In genomic region chr13:114042066-114042815, GRCh38 we compare ENCODE assay signal across 26 cellular contexts.
DNase-seq lines count a peak whose midpoint lies in the region; ATAC-seq, FAIRE-seq and TF ChIP-seq lines count a peak whose summit lies in the region.
"Had no signal": no experiment of that assay in that cellular context is flagged by ENCODE, and none has a peak within 500 bp of the region (broad histone marks: within the 10 kb centered on the region; RNA-seq: fewer than 3 reads in every experiment).

No MANE protein-coding gene starts in this region.

- H3K27ac ChIP-seq in left ventricle myocardium inferior (replicated peaks), result no peak overlapping the region
- H3K27ac ChIP-seq in WERI-Rb-1, result peak overlapping the region; percentile 45
- H3K27ac ChIP-seq: C4-2B, hepatocyte had no signal

- H3K27me3 ChIP-seq in left ventricle myocardium inferior (ENCODE audit: low read depth) (no peaks in the 10 kb centered on the region), WERI-Rb-1 (ENCODE audit: insufficient read depth, low read depth, severe bottlenecking) (no peaks in the 10 kb centered on the region)
- H3K27me3 ChIP-seq: hepatocyte, upper lobe of left lung had no signal

- H3K4me3 Mint-ChIP-seq in immature natural killer cell, result peak overlapping the region in 2 of 5 donors; percentile 21 to 30
- H3K4me3 Mint-ChIP-seq: activated B cell treated with CpG ODN at 0.5 μM for 24 hours had no signal

- peaks cover 30 to 56% (median 50%) of the 10 kb centered on the region in 3 donors for H3K27me3 Mint-ChIP-seq in immature natural killer cell (ENCODE audit: low read depth in 3 of 3)
- H3K27me3 Mint-ChIP-seq: activated B cell treated with CpG ODN at 0.5 μM for 24 hours had no signal

- H3K9me3 Mint-ChIP-seq in immature natural killer cell, result peaks cover 0 to 9% (median 0%) of the 10 kb centered on the region in 6 donors
- H3K9me3 Mint-ChIP-seq: activated B cell treated with CpG ODN at 0.5 μM for 24 hours had no signal

- peak overlapping the region; percentile 16 to 89 (median 68) for H3K27ac Mint-ChIP-seq in immature natural killer cell

- intact Hi-C loops in Right ventricle myocardium inferior (cut with DNase I) (no loop called here), left ventricle myocardium inferior (cut with micrococcal nuclease) (no loop called here)

- ATAC-seq in Right ventricle myocardium inferior (no peak), HG03097 (IDR thresholded peaks at IDR 0.05; ENCODE audit: low FRiP score, unreplicated experiment) (no peak)
- ATAC-seq: K562, SK-N-SH treated with all-trans-retinoic acid at 6 μM for 48 hours had no signal

- H3K9me3 ChIP-seq in left ventricle myocardium inferior (replicated peaks) (no peaks in the 10 kb centered on the region), WERI-Rb-1 (ENCODE audit: severe bottlenecking) (no peaks in the 10 kb centered on the region)
- H3K9me3 ChIP-seq: upper lobe of left lung had no signal

- H3K36me3 Mint-ChIP-seq in immature natural killer cell, result peaks cover 1 to 39% (median 17%) of the 10 kb centered on the region in 3 donors

- H3K4me3 ChIP-seq in left ventricle myocardium inferior (no peak overlapping the region), WERI-Rb-1 (ENCODE audit: low read depth, low read length) (no peak overlapping the region)
- H3K4me3 ChIP-seq: hepatocyte, K562, upper lobe of left lung had no signal

- H3K4me1 ChIP-seq in left ventricle myocardium inferior, result peaks cover 18% of the 10 kb centered on the region

- peaks cover 65 to 80% of the 10 kb centered on the region in 2 donors for H3K4me1 Mint-ChIP-seq in immature natural killer cell

- H3K36me3 ChIP-seq in left ventricle myocardium inferior, result no peaks in the 10 kb centered on the region
- H3K36me3 ChIP-seq in WERI-Rb-1, result no peaks in the 10 kb centered on the region

- DNase-seq in Right ventricle myocardium inferior (ENCODE audit: missing footprints), result peak; percentile 46
- no peak for DNase-seq in left ventricle myocardium inferior
- no peak for DNase-seq in WERI-Rb-1
- DNase-seq in immature natural killer cell, result no peak
- DNase-seq in urothelium cell line (ENCODE audit: low spot score), result no peak
- no peak for DNase-seq in stimulated activated CD4-positive, alpha-beta T cell treated with anti-CD3 and anti-CD28 coated beads, Interleukin-2, amount 100 ng/mL, for 24 hours
- DNase-seq in CD1c-positive myeloid dendritic cell (ENCODE audit: extremely low spot score), result no peak
- DNase-seq: activated B cell treated with CpG ODN at 0.5 μM for 24 hours; activated CD4-positive, alpha-beta T cell treated with anti-CD3 and anti-CD28 coated beads, Interleukin-2, amount 50 U/mL, for 48 hours; cerebellar nuclear complex; erythroblast; foreskin melanocyte; GF-D8; H7; left ventricle myocardium superior; MM.1S; NCI-H1417 treated with DMSO at 0.1 percent for 48 hours; NCI-H510A treated with DMSO at 0.1 percent for 48 hours; stimulated activated CD4-positive, alpha-beta T cell treated with anti-CD3 and anti-CD28 coated beads, Interleukin-4, amount 100 ng/mL, for 24 hours had no signal

- FAIRE-seq in urothelium cell line (lab: Jason Lieb, UNC), result peak; percentile 88
- FAIRE-seq: astrocyte, K562 had no signal

- no peak for TF ChIP-seq CTCF in left ventricle myocardium inferior (IDR thresholded peaks at IDR 0.05; ENCODE audit: borderline replicate concordance)
- TF ChIP-seq CTCF in WERI-Rb-1 (IDR thresholded peaks at IDR 0.05; ENCODE audit: low read depth, low read length), result no peak
